ENCODE assay signal across 1 cellular context in genomic region chr18:28005164-28005563, GRCh38.
TF ChIP-seq lines count a peak whose summit lies in the region.

No MANE protein-coding gene starts in this region.

TF ChIP-seq in H1, 55 proteins besides CTCF, POLR2A, EP300 and RAD21:
- no peak for TF ChIP-seq RBBP5 (IDR thresholded peaks at IDR 0.05; ENCODE audit: borderline replicate concordance, low read depth, low read length)
- no peak for TF ChIP-seq RXRA (IDR thresholded peaks at IDR 0.05; ENCODE audit: insufficient read depth, low read depth, low read length)
- no peak for TF ChIP-seq SP1 (IDR thresholded peaks at IDR 0.05; ENCODE audit: low read depth, low read length)
- no peak for TF ChIP-seq ATF3 (IDR thresholded peaks at IDR 0.05; ENCODE audit: insufficient read depth, low read depth, low read length)
- no peak for TF ChIP-seq SAP30 (IDR thresholded peaks at IDR 0.05; ENCODE audit: insufficient read depth, insufficient replicate concordance, low read length)
- TF ChIP-seq CBX8 (IDR thresholded peaks at IDR 0.05; ENCODE audit: borderline replicate concordance, low read depth, low read length) = no peak
- no peak for TF ChIP-seq TAF7 (optimal IDR thresholded peaks at IDR 0.05; ENCODE audit: borderline replicate concordance, low read depth, low read length)
- TF ChIP-seq EZH2 (IDR thresholded peaks at IDR 0.05; ENCODE audit: low read depth, low read length, severe bottlenecking) = no peak
- TF ChIP-seq HDAC6 (IDR thresholded peaks at IDR 0.05; ENCODE audit: low read depth, low read length) = no peak
- no peak for TF ChIP-seq MAX (IDR thresholded peaks at IDR 0.05)
- no peak for TF ChIP-seq YY1 (IDR thresholded peaks at IDR 0.05; ENCODE audit: low read depth, low read length)
- no peak for TF ChIP-seq RNF2 (IDR thresholded peaks at IDR 0.05; ENCODE audit: borderline replicate concordance, low read depth, low read length, missing control alignments, poor library complexity, severe bottlenecking)
- no peak for TF ChIP-seq JUN (IDR thresholded peaks at IDR 0.05; ENCODE audit: low read depth, low read length)
- TF ChIP-seq FOSL1 (IDR thresholded peaks at IDR 0.05; ENCODE audit: insufficient read depth, low read depth, low read length) = no peak
- no peak for TF ChIP-seq HDAC2 (IDR thresholded peaks at IDR 0.05; ENCODE audit: borderline replicate concordance in 1 of 2, low read depth in 2 of 2, low read length in 2 of 2)
- TF ChIP-seq TAF1 (IDR thresholded peaks at IDR 0.05; ENCODE audit: low read depth, low read length) = no peak
